22 cellular contexts compared by ENCODE assay signal in genomic region chr9:136004219-136004618, GRCh38.
"Had no signal": no experiment of that assay in that cellular context is flagged by ENCODE, and none has a peak within 500 bp of the region (broad histone marks: within the 10 kb centered on the region; RNA-seq: fewer than 3 reads in every experiment).

No MANE protein-coding gene starts in this region.

- H3K27ac ChIP-seq: epithelial cell of prostate, esophagus squamous epithelium, left ventricle myocardium inferior, stomach, thyroid gland had no signal

- H3K4me3 ChIP-seq: breast epithelium, esophagus squamous epithelium, left ventricle myocardium inferior, lung, right atrium auricular region, stomach, thyroid gland had no signal

- DNase-seq: activated CD4-positive, alpha-beta T cell treated with anti-CD3 and anti-CD28 coated beads for 36 hours; activated CD4-positive, CD25-positive, alpha-beta regulatory T cell; activated CD8-positive, alpha-beta memory T cell treated with anti-CD3 and anti-CD28 coated beads, Interleukin-2, amount 10 ng/mL, durations not matched to agents 7 days and 5 days; activated CD8-positive, alpha-beta T cell treated with anti-CD3 and anti-CD28 coated beads, Interleukin-2, amount 10 ng/mL, durations not matched to agents 7 days and 5 days; activated naive CD8-positive, alpha-beta T cell treated with anti-CD3 and anti-CD28 coated beads, Interleukin-2, amount 50 U/mL, for 24 hours; activated T-cell treated with anti-CD3 and anti-CD28 coated beads, Interleukin-2, amount 50 U/mL, for 48 hours; amygdala; effector CD4-positive, alpha-beta T cell; esophagus squamous epithelium; left ventricle myocardium inferior; stimulated activated CD4-positive, alpha-beta T cell treated with anti-CD3 and anti-CD28 coated beads, Interleukin-15, amount 100 ng/mL, for 24 hours; stimulated activated CD4-positive, alpha-beta T cell treated with anti-CD3 and anti-CD28 coated beads, Interleukin-2, amount 100 ng/mL, for 24 hours; stimulated activated naive B cell treated with anti-CD40 and anti-IgM and Interleukin-4, amounts not matched to agents 10 μg/mL and 1 μg/mL and 100 μg/mL, for 72 hours; stomach; T-helper 1 cell; thyroid gland had no signal

- H3K9me3 ChIP-seq: breast epithelium, esophagus squamous epithelium, left ventricle myocardium inferior, right atrium auricular region, stomach, thyroid gland had no signal

- H3K4me1 ChIP-seq: breast epithelium had no signal

- H3K36me3 ChIP-seq: breast epithelium, thyroid gland had no signal

- H3K27me3 ChIP-seq: breast epithelium, esophagus squamous epithelium, right atrium auricular region, stomach, thyroid gland had no signal

- ATAC-seq: activated CD4-positive, alpha-beta T cell treated with anti-CD3 and anti-CD28 coated beads for 36 hours; activated CD8-positive, alpha-beta memory T cell treated with anti-CD3 and anti-CD28 coated beads, Interleukin-2, amount 10 ng/mL, durations not matched to agents 7 days and 5 days; activated CD8-positive, alpha-beta T cell treated with anti-CD3 and anti-CD28 coated beads, Interleukin-2, amount 10 ng/mL, durations not matched to agents 7 days and 5 days; activated naive CD8-positive, alpha-beta T cell treated with anti-CD3 and anti-CD28 coated beads, Interleukin-2, amount 50 U/mL, for 24 hours; stimulated activated naive B cell treated with anti-CD40 and anti-IgM and Interleukin-4, amounts not matched to agents 10 μg/mL and 1 μg/mL and 100 μg/mL, for 72 hours had no signal

- FAIRE-seq: endometrium, frontal cortex had no signal
